Comparison of ENCODE assay signal across 1 cellular context in genomic region chr10:64261092-64261491, GRCh38.
TF ChIP-seq lines count a peak whose summit lies in the region.

No MANE protein-coding gene starts in this region.

TF ChIP-seq in GM23338, 12 proteins besides CTCF, POLR2A, EP300 and RAD21 (continued from another document):
- TF ChIP-seq, protein P1, sequence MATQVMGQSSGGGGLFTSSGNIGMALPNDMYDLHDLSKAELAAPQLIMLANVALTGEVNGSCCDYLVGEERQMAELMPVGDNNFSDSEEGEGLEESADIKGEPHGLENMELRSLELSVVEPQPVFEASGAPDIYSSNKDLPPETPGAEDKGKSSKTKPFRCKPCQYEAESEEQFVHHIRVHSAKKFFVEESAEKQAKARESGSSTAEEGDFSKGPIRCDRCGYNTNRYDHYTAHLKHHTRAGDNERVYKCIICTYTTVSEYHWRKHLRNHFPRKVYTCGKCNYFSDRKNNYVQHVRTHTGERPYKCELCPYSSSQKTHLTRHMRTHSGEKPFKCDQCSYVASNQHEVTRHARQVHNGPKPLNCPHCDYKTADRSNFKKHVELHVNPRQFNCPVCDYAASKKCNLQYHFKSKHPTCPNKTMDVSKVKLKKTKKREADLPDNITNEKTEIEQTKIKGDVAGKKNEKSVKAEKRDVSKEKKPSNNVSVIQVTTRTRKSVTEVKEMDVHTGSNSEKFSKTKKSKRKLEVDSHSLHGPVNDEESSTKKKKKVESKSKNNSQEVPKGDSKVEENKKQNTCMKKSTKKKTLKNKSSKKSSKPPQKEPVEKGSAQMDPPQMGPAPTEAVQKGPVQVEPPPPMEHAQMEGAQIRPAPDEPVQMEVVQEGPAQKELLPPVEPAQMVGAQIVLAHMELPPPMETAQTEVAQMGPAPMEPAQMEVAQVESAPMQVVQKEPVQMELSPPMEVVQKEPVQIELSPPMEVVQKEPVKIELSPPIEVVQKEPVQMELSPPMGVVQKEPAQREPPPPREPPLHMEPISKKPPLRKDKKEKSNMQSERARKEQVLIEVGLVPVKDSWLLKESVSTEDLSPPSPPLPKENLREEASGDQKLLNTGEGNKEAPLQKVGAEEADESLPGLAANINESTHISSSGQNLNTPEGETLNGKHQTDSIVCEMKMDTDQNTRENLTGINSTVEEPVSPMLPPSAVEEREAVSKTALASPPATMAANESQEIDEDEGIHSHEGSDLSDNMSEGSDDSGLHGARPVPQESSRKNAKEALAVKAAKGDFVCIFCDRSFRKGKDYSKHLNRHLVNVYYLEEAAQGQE (IDR thresholded peaks at IDR 0.05; ENCODE audit: unreplicated experiment) = no peak
